Comparison of ENCODE assay signal across 9 cellular contexts in the genomic region with DNA sequence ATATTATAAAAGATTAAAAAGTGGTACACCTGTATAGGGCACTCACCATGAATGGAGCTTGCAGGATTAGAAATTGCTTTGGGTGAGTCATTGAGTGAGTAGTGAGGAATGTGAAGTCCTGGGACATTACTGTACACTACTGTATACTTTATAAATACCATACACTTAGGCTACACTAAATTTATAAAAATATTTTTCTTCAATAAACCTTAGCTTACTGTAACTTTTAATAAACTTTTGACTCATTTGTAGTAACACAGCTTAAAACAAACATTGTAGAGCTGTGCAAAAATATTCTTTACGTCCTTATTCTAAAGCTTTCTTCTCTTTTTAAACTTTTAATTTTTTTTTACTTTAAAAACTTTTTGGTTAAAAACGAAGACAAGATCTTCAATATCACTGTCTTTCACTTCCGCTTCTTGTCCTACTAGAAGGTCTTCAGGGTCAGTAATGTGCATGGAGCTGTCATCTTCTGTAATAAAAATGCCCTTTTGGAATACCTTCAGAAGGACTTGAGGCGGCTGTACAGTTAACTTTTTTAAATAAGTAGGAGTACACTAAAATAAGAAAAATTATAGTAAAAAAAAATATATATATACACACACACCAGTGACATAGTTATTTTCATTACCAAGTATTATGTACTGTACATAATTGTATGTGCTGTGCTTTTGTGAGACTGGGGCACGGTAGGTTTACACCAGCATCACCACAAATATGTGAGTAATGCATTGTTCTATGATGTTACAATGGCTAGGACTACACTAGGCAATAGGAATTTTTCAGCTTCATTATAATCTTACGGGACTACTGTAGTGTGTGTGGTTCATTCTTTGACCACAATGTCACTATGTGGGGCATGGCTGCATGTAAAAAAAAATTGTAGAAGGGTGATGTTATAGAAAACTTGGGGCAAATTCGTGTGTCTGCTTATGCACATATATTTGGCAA. TPM values are rescaled to one million over a fixed set of nuclear protein-coding genes. Genes with fewer than 3 reads are reported as not detected.
DNase-seq lines count a peak whose midpoint lies in the region; ATAC-seq and TF ChIP-seq lines count a peak whose summit lies in the region.
"Had no signal": no experiment of that assay in that cellular context is flagged by ENCODE, and none has a peak within 500 bp of the region (broad histone marks: within the 10 kb centered on the region; RNA-seq: fewer than 3 reads in every experiment).

No MANE protein-coding gene starts in this region.

- H3K9me3 ChIP-seq in HAP-1 = no peaks in the 10 kb centered on the region
- H3K9me3 ChIP-seq in SJCRH30 (replicated peaks) = no peaks in the 10 kb centered on the region
- H3K9me3 ChIP-seq in fibroblast of lung (ENCODE audit: control insufficient read depth, insufficient read depth, low read depth, low read length) = no peaks in the 10 kb centered on the region
- H3K9me3 ChIP-seq in upper lobe of right lung = no peaks in the 10 kb centered on the region
- H3K9me3 ChIP-seq in heart left ventricle = no peaks in the 10 kb centered on the region

- peak overlapping the region; percentile 19 for H3K27ac ChIP-seq in SJCRH30
- peak overlapping the region; percentile 47 for H3K27ac ChIP-seq in fibroblast of lung (ENCODE audit: insufficient read depth, low read length)
- no peak overlapping the region for H3K27ac ChIP-seq in upper lobe of right lung
- H3K27ac ChIP-seq in heart left ventricle = no peak overlapping the region
- H3K27ac ChIP-seq: VCaP had no signal

- no peak overlapping the region for H3K4me3 ChIP-seq in HAP-1
- H3K4me3 ChIP-seq in SJCRH30 = no peak overlapping the region
- no peak overlapping the region for H3K4me3 ChIP-seq in fibroblast of lung (replicated peaks in 1 of 4; ENCODE audit: control extremely low read depth in 1 of 4, insufficient read depth in 1 of 4, low read depth in 3 of 4, low read length in 4 of 4)
- H3K4me3 ChIP-seq in upper lobe of right lung = no peak overlapping the region
- H3K4me3 ChIP-seq in heart left ventricle = no peak overlapping the region

- 54 to 72% (median 65%) methylated on average over 7 of the region's 7 CpGs for WGBS in heart left ventricle, 4 donors

- H3K79me2 ChIP-seq in fibroblast of lung (ENCODE audit: control insufficient read depth, insufficient read depth, low read length) = no peaks in the 10 kb centered on the region

- no peak overlapping the region for H2AFZ ChIP-seq in fibroblast of lung (ENCODE audit: low read length)

- peak overlapping the region; percentile 78 for H3K4me2 ChIP-seq in fibroblast of lung (ENCODE audit: extremely low read depth, insufficient read depth, low read length)

- ATAC-seq in upper lobe of right lung (peak; percentile 41), heart left ventricle (no peak)

- intact Hi-C loops in upper lobe of right lung (cut with DNase I) (loop anchor here (5.0 kb wide), 1 partner anchor 141 kb away; no protein-coding TSS in a partner anchor), heart left ventricle (cut with DNase I) (loop anchor here in 7 of 10 donors (2.0 to 10.0 kb wide), 4 partner anchors 143 to 439 kb away; no protein-coding TSS in a partner anchor)

- H3K9ac ChIP-seq in fibroblast of lung (ENCODE audit: insufficient read depth, low read length) = no peak overlapping the region

- TF ChIP-seq POLR2A in heart left ventricle (IDR thresholded peaks at IDR 0.05) = no peak

- peak; percentile 42 to 79 for DNase-seq in HAP-1 (ENCODE audit: low spot score in 2 of 2)
- peak; percentile 48 to 66 for DNase-seq in SJCRH30
- peak; percentile 41 to 97 for DNase-seq in fibroblast of lung (ENCODE audit: low read depth in 2 of 2)
- DNase-seq in upper lobe of right lung = no peak
- DNase-seq in germinal center (ENCODE audit: low spot score) = no peak
- DNase-seq in stimulated activated naive CD4-positive, alpha-beta T cell treated with Interleukin-2 at 50 U/mL for 16 hours (lab: John Stamatoyannopoulos, UW) = no peak
- no peak for DNase-seq in heart left ventricle
- DNase-seq: NCI-H1694 had no signal

- H3K27me3 ChIP-seq in HAP-1 (ENCODE audit: low read depth) (no peaks in the 10 kb centered on the region), SJCRH30 (no peaks in the 10 kb centered on the region), fibroblast of lung (ENCODE audit: control insufficient read depth, insufficient read depth, low read length) (no peaks in the 10 kb centered on the region), upper lobe of right lung (no peaks in the 10 kb centered on the region), heart left ventricle (no peaks in the 10 kb centered on the region)

- no peaks in the 10 kb centered on the region for H4K20me1 ChIP-seq in fibroblast of lung (ENCODE audit: control insufficient read depth, extremely low read depth, insufficient read depth, low read length)

- H3K4me1 ChIP-seq in HAP-1 = peaks cover 7% of the 10 kb centered on the region
- peaks cover 20% of the 10 kb centered on the region for H3K4me1 ChIP-seq in SJCRH30
- peaks cover 11% of the 10 kb centered on the region for H3K4me1 ChIP-seq in fibroblast of lung (ENCODE audit: control insufficient read depth, extremely low read depth, insufficient read depth, low read length)
- no peaks in the 10 kb centered on the region for H3K4me1 ChIP-seq in upper lobe of right lung
- no peaks in the 10 kb centered on the region for H3K4me1 ChIP-seq in heart left ventricle

- in situ Hi-C loops in HAP-1 (cut with MboI; ENCODE audit: low sequenced_read_pairs) = no loop called here

- TF ChIP-seq CTCF in fibroblast of lung (conservative IDR thresholded peaks at IDR 0.05 in 1 of 2, IDR thresholded peaks at IDR 0.05 in 1 of 2; ENCODE audit: low read depth in 1 of 2, low read length in 2 of 2) (no peak), upper lobe of right lung (IDR thresholded peaks at IDR 0.05) (no peak), heart left ventricle (IDR thresholded peaks at IDR 0.05) (no peak)

- H3K36me3 ChIP-seq in HAP-1 (replicated peaks) (no peaks in the 10 kb centered on the region), SJCRH30 (no peaks in the 10 kb centered on the region), fibroblast of lung (ENCODE audit: control insufficient read depth, insufficient read depth, low read length) (no peaks in the 10 kb centered on the region), upper lobe of right lung (no peaks in the 10 kb centered on the region), heart left ventricle (no peaks in the 10 kb centered on the region)

RNA-seq across cellular contexts. Expression of a gene that starts 3.5 kb away (rescaled TPM):
- total RNA-seq in SJCRH30 (2014; rRNA removed; shearing (Covaris generic)) = 0.08 TPM in 1 of 2 replicates, not detected in the other
- total RNA-seq in fibroblast of lung (under 0.01 and 0.17 TPM in 2 replicates), upper lobe of right lung (1.1 TPM), heart left ventricle (under 1 TPM in 5 of 9 donors, not detected in 4; 0.11 to 0.84 (median 0.23) TPM)
- polyA plus RNA-seq in fibroblast of lung (0.01 TPM in 1 of 2 replicates, not detected in the other), heart left ventricle (under 1 TPM in 1 of 2 donors, not detected in 1; 0.15 TPM)
- not detected in 2 replicates for polyA plus RNA-seq in fibroblast of lung (2012)
- not detected in 2 replicates for polyA minus RNA-seq in fibroblast of lung (ENCODE audit: low replicate concordance)

RNA-seq across cellular contexts. Expression of a gene that starts 33.6 kb away (rescaled TPM):
- total RNA-seq in SJCRH30 (2014; rRNA removed; shearing (Covaris generic)) = 1.5 and 1.8 TPM in 2 replicates
- 3.3 and 5.1 TPM in 2 replicates for total RNA-seq in fibroblast of lung
- polyA plus RNA-seq in fibroblast of lung = 1.1 and 1.5 TPM in 2 replicates
- 0.76 and 0.91 TPM in 2 replicates for polyA plus RNA-seq in fibroblast of lung (2012)
- 0.07 TPM in 1 of 2 replicates, not detected in the other for polyA minus RNA-seq in fibroblast of lung (ENCODE audit: low replicate concordance)
- 9.0 TPM for total RNA-seq in upper lobe of right lung
- total RNA-seq in heart left ventricle = 1 to 10 TPM; 2.7 to 6.7 (median 3.4) TPM
- 1 to 10 TPM; 2.6 to 6.1 TPM for polyA plus RNA-seq in heart left ventricle

Comparison
In these comparisons a context has a peak if more than half of its experiments do, and no peak if none do; other contexts are left out.
1. DNase-seq: peak in HAP-1 (2 of 2), SJCRH30 (2 of 2) and fibroblast of lung (2 of 2); none in upper lobe of right lung (single experiment), germinal center (single experiment), stimulated activated naive CD4-positive, alpha-beta T cell treated with Interleukin-2 at 50 U/mL for 16 hours (single experiment) and heart left ventricle (0 of 5).
2. H3K27ac ChIP-seq: peak in SJCRH30 (single experiment) and fibroblast of lung (single experiment); none in upper lobe of right lung (single experiment) and heart left ventricle (0 of 12).